8 cellular contexts compared by ENCODE assay signal in genomic region chr13:99979453-99980200, GRCh38. TPM values are rescaled to one million over a fixed set of nuclear protein-coding genes. Genes with fewer than 3 reads are reported as not detected.
DNase-seq lines count a peak whose midpoint lies in the region; ATAC-seq and TF ChIP-seq lines count a peak whose summit lies in the region.

No MANE protein-coding gene starts in this region.

- peaks cover 5% of the 10 kb centered on the region for H3K4me1 ChIP-seq in A673 (ENCODE audit: insufficient read depth, low read length, poor library complexity, severe bottlenecking)
- H3K4me1 ChIP-seq in ascending aorta = peaks cover 7 to 22% of the 10 kb centered on the region in 2 donors

- H3K36me3 ChIP-seq in A673 (ENCODE audit: insufficient read depth, low read length, poor library complexity, severe bottlenecking) = peaks cover 24% of the 10 kb centered on the region
- peaks cover 4% of the 10 kb centered on the region for H3K36me3 ChIP-seq in H7 (replicated peaks; ENCODE audit: control insufficient read depth, insufficient read depth, low read length)
- no peaks in the 10 kb centered on the region for H3K36me3 ChIP-seq in ascending aorta

- H3K4me1 Mint-ChIP-seq in memory B cell = peaks cover 3% of the 10 kb centered on the region
- H3K4me1 Mint-ChIP-seq in activated T-helper 1 cell treated with anti-CD3 and anti-CD28 coated beads, Interleukin-12 subunit alpha, Interleukin-12 subunit beta, Interleukin-2, Interleukin-4 antibody, amounts not matched to agents 30 ng/mL and 10 ng/mL and 1 ng/mL, durations not matched to agents 14 hours and 24 hours and 36 hours (ENCODE audit: low read depth) = peaks cover 16% of the 10 kb centered on the region

- CTCF ChIA-PET in A673 (lab: Charles Lee) = no interaction called here

- peak overlapping the region; percentile 21 for H3K4me3 Mint-ChIP-seq in memory B cell
- H3K4me3 Mint-ChIP-seq in activated T-helper 1 cell treated with anti-CD3 and anti-CD28 coated beads, Interleukin-12 subunit alpha, Interleukin-12 subunit beta, Interleukin-2, Interleukin-4 antibody, amounts not matched to agents 30 ng/mL and 10 ng/mL and 1 ng/mL, durations not matched to agents 14 hours and 24 hours and 36 hours = no peak overlapping the region

- no peaks in the 10 kb centered on the region for H3K9me3 Mint-ChIP-seq in memory B cell
- peaks cover 4% of the 10 kb centered on the region for H3K9me3 Mint-ChIP-seq in activated T-helper 1 cell treated with anti-CD3 and anti-CD28 coated beads, Interleukin-12 subunit alpha, Interleukin-12 subunit beta, Interleukin-2, Interleukin-4 antibody, amounts not matched to agents 30 ng/mL and 10 ng/mL and 1 ng/mL, durations not matched to agents 14 hours and 24 hours and 36 hours

- peaks cover 20% of the 10 kb centered on the region for H3K27me3 Mint-ChIP-seq in memory B cell
- H3K27me3 Mint-ChIP-seq in activated T-helper 1 cell treated with anti-CD3 and anti-CD28 coated beads, Interleukin-12 subunit alpha, Interleukin-12 subunit beta, Interleukin-2, Interleukin-4 antibody, amounts not matched to agents 30 ng/mL and 10 ng/mL and 1 ng/mL, durations not matched to agents 14 hours and 24 hours and 36 hours (ENCODE audit: insufficient read depth) = peaks cover 67% of the 10 kb centered on the region

- H3K27me3 ChIP-seq in A673 (replicated peaks; ENCODE audit: insufficient read depth, low read depth, low read length, poor library complexity) (no peaks in the 10 kb centered on the region), H7 (ENCODE audit: control insufficient read depth, insufficient read depth, low read length) (peaks cover 48% of the 10 kb centered on the region; the same call in 1 of the 2 replicates), ascending aorta (peaks cover 57% of the 10 kb centered on the region)

- no peak overlapping the region for H3K27ac Mint-ChIP-seq in memory B cell
- H3K27ac Mint-ChIP-seq in activated T-helper 1 cell treated with anti-CD3 and anti-CD28 coated beads, Interleukin-12 subunit alpha, Interleukin-12 subunit beta, Interleukin-2, Interleukin-4 antibody, amounts not matched to agents 30 ng/mL and 10 ng/mL and 1 ng/mL, durations not matched to agents 14 hours and 24 hours and 36 hours = no peak overlapping the region

- no TSS peak for BruUV-seq in A673 (replicated peaks; lab: Mats Ljungman, UMichigan)

- no peak for ATAC-seq in memory B cell (ENCODE audit: low read depth)
- no peak for ATAC-seq in GM21737 (IDR thresholded peaks at IDR 0.05; ENCODE audit: unreplicated experiment)

- intact Hi-C loops in A673 (cut with micrococcal nuclease; ENCODE audit: unreplicated experiment) (loop anchor here (5.0 kb wide), 1 partner anchor 322 kb away; no protein-coding TSS in a partner anchor), ascending aorta (cut with DNase I) (loop anchor here (10.0 kb wide), 2 partner anchors 375 to 785 kb away; partner anchors contain the start of gene CLYBL)
- intact Hi-C loops in activated T-helper 1 cell treated with anti-CD3 and anti-CD28 coated beads, Interleukin-12 subunit alpha, Interleukin-12 subunit beta, Interleukin-2, Interleukin-4 antibody, amounts not matched to agents 30 ng/mL and 10 ng/mL and 1 ng/mL, durations not matched to agents 14 hours and 24 hours and 36 hours (cut with micrococcal nuclease) = loop anchor here (5.0 kb wide), 1 partner anchor 322 kb away; no protein-coding TSS in a partner anchor

- DNase-seq in A673 (ENCODE audit: low spot score) (peak; percentile 59), H7 (peak; percentile 81), ascending aorta (ENCODE audit: low spot score in 2 of 2) (peak in 1 of 2 donors; percentile 60), memory B cell (ENCODE audit: low spot score in 2 of 2) (peak in 1 of 2 donors; percentile 16), amniotic stem cell (lab: John Stamatoyannopoulos, UW) (no peak), NCI-H345 (lab: John Stamatoyannopoulos, UW) (no peak)
- no peak for DNase-seq in activated T-helper 1 cell treated with anti-CD3 and anti-CD28 coated beads, Interleukin-12 subunit alpha, Interleukin-12 subunit beta, Interleukin-2, Interleukin-4 antibody, amounts not matched to agents 30 ng/mL and 10 ng/mL and 1 ng/mL, durations not matched to agents 14 hours and 24 hours and 36 hours (ENCODE audit: low spot score)

- peak overlapping the region; percentile 96 for H3K27ac ChIP-seq in A673 (ENCODE audit: low read depth, low read length, poor library complexity, severe bottlenecking)
- H3K27ac ChIP-seq in ascending aorta = no peak overlapping the region

- no peaks in the 10 kb centered on the region for H3K9me3 ChIP-seq in A673 (ENCODE audit: low read depth, low read length, poor library complexity, severe bottlenecking)
- H3K9me3 ChIP-seq in ascending aorta = no peaks in the 10 kb centered on the region

- H3K4me3 ChIP-seq in A673 (ENCODE audit: low read depth, low read length, poor library complexity, severe bottlenecking) (peak overlapping the region; percentile 95), H7 (ENCODE audit: insufficient read depth, low read depth, low read length) (peak overlapping the region; percentile 91), ascending aorta (peak overlapping the region; percentile 63 to 66)

- POLR2A ChIA-PET in A673 (lab: Charles Lee; ENCODE audit: low non-redundant PET) = interaction anchor here (0.7 to 0.8 kb wide), 2 partner anchors 8 to 252 kb away, joined by 3 to 8 read pairs; partner anchors contain the start of gene ZIC5

- no peaks in the 10 kb centered on the region for H3K36me3 Mint-ChIP-seq in memory B cell
- no peaks in the 10 kb centered on the region for H3K36me3 Mint-ChIP-seq in activated T-helper 1 cell treated with anti-CD3 and anti-CD28 coated beads, Interleukin-12 subunit alpha, Interleukin-12 subunit beta, Interleukin-2, Interleukin-4 antibody, amounts not matched to agents 30 ng/mL and 10 ng/mL and 1 ng/mL, durations not matched to agents 14 hours and 24 hours and 36 hours (ENCODE audit: low read depth)

- TF ChIP-seq CTCF in A673 (conservative IDR thresholded peaks at IDR 0.05; ENCODE audit: low read depth, low read length) = no peak
- no peak for TF ChIP-seq CTCF in ascending aorta (IDR thresholded peaks at IDR 0.05)

RNA-seq across cellular contexts. Expression of gene ZIC2, which starts 2.0 kb away (rescaled TPM):
- total RNA-seq in A673 (2021) (285 and 305 TPM in 2 replicates), ascending aorta (not detected)
- total RNA-seq in H7 (2014; rRNA removed; shearing (Covaris generic)) = 93.0 and 96.6 TPM in 2 replicates
- total RNA-seq in activated T-helper 1 cell treated with anti-CD3 and anti-CD28 coated beads, Interleukin-12 subunit alpha, Interleukin-12 subunit beta, Interleukin-2, Interleukin-4 antibody, amounts not matched to agents 30 ng/mL and 10 ng/mL and 1 ng/mL, durations not matched to agents 14 hours and 24 hours and 36 hours = 0.08 and 0.10 TPM in 2 replicates

RNA-seq across cellular contexts. Expression of gene ZIC5, which starts 8.1 kb away (rescaled TPM):
- total RNA-seq in A673 (2021) (23.4 and 25.2 TPM in 2 replicates), ascending aorta (not detected)
- total RNA-seq in H7 (2014; rRNA removed; shearing (Covaris generic)) = 45.9 and 51.4 TPM in 2 replicates
- not detected in 2 replicates for total RNA-seq in activated T-helper 1 cell treated with anti-CD3 and anti-CD28 coated beads, Interleukin-12 subunit alpha, Interleukin-12 subunit beta, Interleukin-2, Interleukin-4 antibody, amounts not matched to agents 30 ng/mL and 10 ng/mL and 1 ng/mL, durations not matched to agents 14 hours and 24 hours and 36 hours

Comparison
In these comparisons a context has a peak if more than half of its experiments do, and no peak if none do; other contexts are left out.
1. DNase-seq: peak in A673 (single experiment) and H7 (single experiment); none in amniotic stem cell (single experiment), activated T-helper 1 cell treated with anti-CD3 and anti-CD28 coated beads, Interleukin-12 subunit alpha, Interleukin-12 subunit beta, Interleukin-2, Interleukin-4 antibody, amounts not matched to agents 30 ng/mL and 10 ng/mL and 1 ng/mL, durations not matched to agents 14 hours and 24 hours and 36 hours (single experiment) and NCI-H345 (single experiment).
2. RNA of gene ZIC2, which starts 2.0 kb away (total RNA-seq): 285 to 305 TPM in A673 and 93.0 to 96.6 TPM in H7; 0.08 to 0.10 TPM in activated T-helper 1 cell treated with anti-CD3 and anti-CD28 coated beads, Interleukin-12 subunit alpha, Interleukin-12 subunit beta, Interleukin-2, Interleukin-4 antibody, amounts not matched to agents 30 ng/mL and 10 ng/mL and 1 ng/mL, durations not matched to agents 14 hours and 24 hours and 36 hours and not detected in ascending aorta (single experiment); every median in the first group is over 10 times any median in the second.
3. RNA of gene ZIC5, which starts 8.1 kb away (total RNA-seq): 45.9 to 51.4 TPM in H7 and 23.4 to 25.2 TPM in A673; not detected in ascending aorta (single experiment) and not detected in activated T-helper 1 cell treated with anti-CD3 and anti-CD28 coated beads, Interleukin-12 subunit alpha, Interleukin-12 subunit beta, Interleukin-2, Interleukin-4 antibody, amounts not matched to agents 30 ng/mL and 10 ng/mL and 1 ng/mL, durations not matched to agents 14 hours and 24 hours and 36 hours; every median in the first group is over 10 times any median in the second.
4. Peak in every context shown above with its lines, with median percentiles within 50 percentile points of each other: H3K4me3 ChIP-seq.